9 cellular contexts compared by ENCODE assay signal in genomic region chr17:50129946-50130777, GRCh38. TPM values are rescaled to one million over a fixed set of nuclear protein-coding genes. Genes with fewer than 3 reads are reported as not detected.
A peak's percentile ranks its signal among the peaks of the same experiment; 100 is the strongest.
DNase-seq lines count a peak whose midpoint lies in the region; ATAC-seq and TF ChIP-seq lines count a peak whose summit lies in the region.
"Had no signal": no experiment of that assay in that cellular context is flagged by ENCODE, and none has a peak within 500 bp of the region (broad histone marks: within the 10 kb centered on the region; RNA-seq: fewer than 3 reads in every experiment).

Gene SAMD14, minus strand, starts transcription at chr17:50130160. Its CDS starts 5,201 bp downstream, at chr17:50124959.

- no peaks in the 10 kb centered on the region for H3K9me3 ChIP-seq in gastroesophageal sphincter
- H3K9me3 ChIP-seq in parathyroid adenoma (ENCODE audit: control insufficient read depth, low read length) = no peaks in the 10 kb centered on the region

- 0 to 23% methylated on average over 4 to 5 of the region's 74 CpGs for WGBS in gastroesophageal sphincter (ENCODE audit: low coverage in 1 of 2), 2 donors

- no peaks in the 10 kb centered on the region for H3K9me3 Mint-ChIP-seq in activated T-cell treated with anti-CD3 and anti-CD28 coated beads, Interleukin-2, amount 50 U/mL, for 4 hours

- H3K4me1 ChIP-seq in gastroesophageal sphincter = peaks cover 3 to 59% (median 33%) of the 10 kb centered on the region in 3 donors
- peaks cover 15% of the 10 kb centered on the region for H3K4me1 ChIP-seq in parathyroid adenoma

- peak within 1 kb of the TSS; percentile 76 for H3K4me2 ChIP-seq in parathyroid adenoma (ENCODE audit: low read length)

- peaks cover 9% of the 10 kb centered on the region for H3K27me3 Mint-ChIP-seq in activated T-cell treated with anti-CD3 and anti-CD28 coated beads, Interleukin-2, amount 50 U/mL, for 4 hours (ENCODE audit: low read depth)

- H3K9ac ChIP-seq in parathyroid adenoma = no peak within 1 kb of the TSS

- no peaks in the 10 kb centered on the region for H3K79me2 ChIP-seq in parathyroid adenoma

- no peaks in the 10 kb centered on the region for H3K36me3 Mint-ChIP-seq in activated T-cell treated with anti-CD3 and anti-CD28 coated beads, Interleukin-2, amount 50 U/mL, for 4 hours (ENCODE audit: insufficient read depth)

- TF ChIP-seq CTCF in BJ (IDR thresholded peaks at IDR 0.05; ENCODE audit: insufficient read depth, low read depth, low read length) (no peak), gastroesophageal sphincter (IDR thresholded peaks at IDR 0.05) (no peak), parathyroid adenoma (IDR thresholded peaks at IDR 0.05) (no peak)

- CTCF ChIA-PET in BJ (lab: Yijun Ruan, JAX) (interaction anchor here (1.0 to 1.8 kb wide), 8 partner anchors 9 to 168 kb away, joined by 3 to 5 read pairs (median 4); no protein-coding TSS in a partner anchor), HEK293T (lab: Yijun Ruan, JAX) (interaction anchor here (0.6 kb wide), 1 partner anchor 11 kb away, joined by 3 read pairs; no protein-coding TSS in a partner anchor)

- H3K27ac ChIP-seq in gastroesophageal sphincter (peak within 1 kb of the TSS in 2 of 4 donors; percentile 38 to 56), parathyroid adenoma (no peak within 1 kb of the TSS)
- H3K27ac ChIP-seq: HL-60 had no signal

- H3K27me3 ChIP-seq in BJ (ENCODE audit: control insufficient read depth, insufficient read depth, low read length) (no peaks in the 10 kb centered on the region), gastroesophageal sphincter (no peaks in the 10 kb centered on the region), parathyroid adenoma (ENCODE audit: control insufficient read depth, insufficient read depth, low read length) (no peaks in the 10 kb centered on the region)

- no peak for TF ChIP-seq EP300 in gastroesophageal sphincter (IDR thresholded peaks at IDR 0.05)

- H2AFZ ChIP-seq in parathyroid adenoma = peak within 1 kb of the TSS; percentile 69

- H3K4me3 Mint-ChIP-seq in activated T-cell treated with anti-CD3 and anti-CD28 coated beads, Interleukin-2, amount 50 U/mL, for 4 hours = peak within 1 kb of the TSS; percentile 70

- H3K36me3 ChIP-seq in BJ (ENCODE audit: control insufficient read depth, insufficient read depth, low read length) = peaks cover 6% of the 10 kb centered on the region
- peaks cover 0 to 11% of the 10 kb centered on the region in 2 donors for H3K36me3 ChIP-seq in gastroesophageal sphincter
- H3K36me3 ChIP-seq in parathyroid adenoma (ENCODE audit: control insufficient read depth, insufficient read depth, low read length) = no peaks in the 10 kb centered on the region

- H3K4me3 ChIP-seq in BJ (ENCODE audit: low read depth, low read length) (peak within 1 kb of the TSS; percentile 54), gastroesophageal sphincter (peak within 1 kb of the TSS; percentile 36 to 64), parathyroid adenoma (ENCODE audit: low read depth, low read length) (peak within 1 kb of the TSS; percentile 48)

- POLR2A ChIA-PET in BJ (lab: Charles Lee) (interaction anchor here (0.6 to 0.7 kb wide), 2 partner anchors 11 to 21 kb away, joined by 4 to 14 read pairs; no protein-coding TSS in a partner anchor), HEK293T (lab: Yijun Ruan, JAX) (interaction anchor here (0.8 to 2.2 kb wide), 5 partner anchors 9 to 47 kb away, joined by 3 to 10 read pairs (median 3); no protein-coding TSS in a partner anchor)

- ATAC-seq in activated T-cell treated with anti-CD3 and anti-CD28 coated beads, Interleukin-2, amount 50 U/mL, for 4 hours = peak; percentile 73 to 74
- ATAC-seq in gastroesophageal sphincter = peak; percentile 38
- ATAC-seq in HG03520 (IDR thresholded peaks at IDR 0.05; ENCODE audit: unreplicated experiment) = no peak

- TF ChIP-seq POLR2A in gastroesophageal sphincter (IDR thresholded peaks at IDR 0.05) = no peak

- DNase-seq in BJ (ENCODE audit: low read depth) (no peak), HEK293T (ENCODE audit: extremely low spot score) (peak; percentile 61), NCI-H2081 treated with DMSO at 0.1 percent for 48 hours (lab: John Stamatoyannopoulos, UW) (no peak), NCI-H1694 (lab: John Stamatoyannopoulos, UW) (no peak)
- DNase-seq in activated T-cell treated with anti-CD3 and anti-CD28 coated beads, Interleukin-2, amount 50 U/mL, for 4 hours = peak; percentile 44

- H3K4me1 Mint-ChIP-seq in activated T-cell treated with anti-CD3 and anti-CD28 coated beads, Interleukin-2, amount 50 U/mL, for 4 hours (ENCODE audit: low read depth) = peaks cover 24% of the 10 kb centered on the region

TF ChIP-seq in HEK293T, 16 proteins besides CTCF, POLR2A, EP300 and RAD21:
- TF ChIP-seq SP1 (IDR thresholded peaks at IDR 0.05) (no peak), SUZ12 (IDR thresholded peaks at IDR 0.05) (no peak), FOXM1 (IDR thresholded peaks at IDR 0.05; ENCODE audit: borderline replicate concordance) (no peak), ARNT (IDR thresholded peaks at IDR 0.05) (no peak), CTBP1 (IDR thresholded peaks at IDR 0.05; ENCODE audit: borderline replicate concordance) (no peak), L3MBTL2 (conservative IDR thresholded peaks at IDR 0.05) (no peak), NFRKB (IDR thresholded peaks at IDR 0.05) (no peak), ELF4 (IDR thresholded peaks at IDR 0.05) (no peak), PKNOX1 (IDR thresholded peaks at IDR 0.05) (no peak), HDGF (IDR thresholded peaks at IDR 0.05; ENCODE audit: borderline replicate concordance) (no peak), ZNF384 (IDR thresholded peaks at IDR 0.05) (no peak), TARDBP (IDR thresholded peaks at IDR 0.05) (no peak), BHLHE40 (IDR thresholded peaks at IDR 0.05; ENCODE audit: borderline replicate concordance) (no peak), FOXA1 (IDR thresholded peaks at IDR 0.05) (no peak), LEF1 (IDR thresholded peaks at IDR 0.05; ENCODE audit: borderline replicate concordance) (no peak), FOXK2 (IDR thresholded peaks at IDR 0.05) (no peak)

RNA-seq across cellular contexts. Expression of gene SAMD14, which starts in this region (rescaled TPM):
- polyA plus RNA-seq in BJ (2011; rRNA removed) = 2.7 and 5.3 TPM in 2 replicates
- 3.1 TPM in 2 replicates for polyA minus RNA-seq in BJ (2011; rRNA and poly(A)+ RNA removed)
- total RNA-seq in activated T-cell treated with anti-CD3 and anti-CD28 coated beads, Interleukin-2, amount 50 U/mL, for 4 hours = under 1 TPM; 0.47 to 0.78 (median 0.52) TPM
- 1 to 10 TPM; 1.3 to 2.8 (median 2.3) TPM for total RNA-seq in gastroesophageal sphincter

Comparison
In these comparisons a context has a peak if more than half of its experiments do, and no peak if none do; other contexts are left out.
1. Peak in DNase-seq and ATAC-seq in activated T-cell treated with anti-CD3 and anti-CD28 coated beads, Interleukin-2, amount 50 U/mL, for 4 hours; RNA of the gene not detected or under 1 TPM.